8 cellular contexts compared by ENCODE assay signal in genomic region chr1:109618614-109619404, GRCh38. TPM values are rescaled to one million over a fixed set of nuclear protein-coding genes. Genes with fewer than 3 reads are reported as not detected.
DNase-seq lines count a peak whose midpoint lies in the region; ATAC-seq and TF ChIP-seq lines count a peak whose summit lies in the region.

No MANE protein-coding gene starts in this region.

- no peak overlapping the region for H2BK120ac ChIP-seq in trophoblast cell (ENCODE audit: insufficient read depth, low read length, poor library complexity)

- H3K4ac ChIP-seq in trophoblast cell (ENCODE audit: low read depth, low read length) = no peak overlapping the region

- peaks cover 18% of the 10 kb centered on the region for H3K79me1 ChIP-seq in trophoblast cell (ENCODE audit: low read length)

- no peaks in the 10 kb centered on the region for H3K9me3 ChIP-seq in trophoblast cell (ENCODE audit: insufficient read depth, low read depth, low read length)

- DNase-seq in GM06990 (ENCODE audit: extremely low read depth, insufficient read length) = no peak
- DNase-seq in OCI-M1 (lab: John Stamatoyannopoulos, UW) = peak; percentile 30
- DNase-seq in epithelial cell of prostate (ENCODE audit: low read depth, low spot score) = no peak
- no peak for DNase-seq in trophoblast cell
- DNase-seq in NOMO-1 treated with dmso at 0.1 percent for 144 hours (lab: John Stamatoyannopoulos, UW; ENCODE audit: unreplicated experiment) = no peak
- DNase-seq in NCI-H1694 (lab: John Stamatoyannopoulos, UW) = no peak

- H3K23ac ChIP-seq in trophoblast cell (ENCODE audit: low read length) = no peak overlapping the region

- H3K9ac ChIP-seq in trophoblast cell (ENCODE audit: low read length) = no peak overlapping the region

- no peaks in the 10 kb centered on the region for H3K27me3 ChIP-seq in GM06990 (replicated peaks; ENCODE audit: control insufficient read depth, insufficient read depth, low read length)
- no peaks in the 10 kb centered on the region for H3K27me3 ChIP-seq in trophoblast cell (ENCODE audit: insufficient read depth, low read length)

- no CpG with 5 or more reads among the region's 5 CpGs for WGBS in trophoblast cell (ENCODE audit: extremely low coverage, insufficient coverage, insufficient read length)

- ATAC-seq in GM21717 (IDR thresholded peaks at IDR 0.05; ENCODE audit: unreplicated experiment) = no peak
- ATAC-seq in HG03457 (IDR thresholded peaks at IDR 0.05; ENCODE audit: unreplicated experiment) = no peak

- TF ChIP-seq CTCF in GM06990 (IDR thresholded peaks at IDR 0.05; ENCODE audit: insufficient read depth, low read length, poor library complexity, severe bottlenecking) = no peak

- H3K4me3 ChIP-seq in GM06990 (replicated peaks; ENCODE audit: low read depth, low read length) (peak overlapping the region; percentile 73), trophoblast cell (ENCODE audit: low read depth, low read length) (no peak overlapping the region)

- no peak overlapping the region for H2BK12ac ChIP-seq in trophoblast cell (ENCODE audit: low read length)

- peak overlapping the region; percentile 82 for H3K4me2 ChIP-seq in trophoblast cell (ENCODE audit: low read length)

- H3K36me3 ChIP-seq in GM06990 (ENCODE audit: control insufficient read depth, insufficient read depth, low read length) (no peaks in the 10 kb centered on the region), trophoblast cell (ENCODE audit: control insufficient read depth in 1 of 2, insufficient read depth in 2 of 2, low read length in 2 of 2) (no peaks in the 10 kb centered on the region)

- peak overlapping the region; percentile 87 for H2AFZ ChIP-seq in trophoblast cell (ENCODE audit: insufficient read depth, low read length, poor library complexity)

- peak overlapping the region; percentile 91 for H4K8ac ChIP-seq in trophoblast cell (ENCODE audit: low read depth, low read length)

- peak overlapping the region; percentile 71 for H4K12ac ChIP-seq in trophoblast cell (ENCODE audit: low read depth, low read length)

- H3K4me1 ChIP-seq in trophoblast cell (ENCODE audit: control insufficient read depth in 1 of 2, insufficient read depth in 2 of 2, low read length in 2 of 2) = peaks cover 9 to 13% of the 10 kb centered on the region in 2 experiments

- H2BK5ac ChIP-seq in trophoblast cell (ENCODE audit: low read depth, low read length, poor library complexity) = no peak overlapping the region

- no peak overlapping the region for H3K18ac ChIP-seq in trophoblast cell (ENCODE audit: low read length)

- peak overlapping the region; percentile 19 for H4K91ac ChIP-seq in trophoblast cell (ENCODE audit: low read depth, low read length)

- H3K27ac ChIP-seq in epithelial cell of prostate = peak overlapping the region; percentile 65
- no peak overlapping the region for H3K27ac ChIP-seq in trophoblast cell (ENCODE audit: low read depth, low read length)

- peak overlapping the region; percentile 53 for H3K14ac ChIP-seq in trophoblast cell (ENCODE audit: low read length)

- H2AK5ac ChIP-seq in trophoblast cell (ENCODE audit: low read length) = peak overlapping the region; percentile 21

- H3K79me2 ChIP-seq in trophoblast cell (ENCODE audit: control insufficient read depth, insufficient read depth, low read length, poor library complexity) = peaks cover 9% of the 10 kb centered on the region

RNA-seq across cellular contexts. Expression of gene GNAT2, which starts 0.6 kb away (rescaled TPM):
- polyA plus RNA-seq in trophoblast cell (2013) = 0.04 TPM in 1 of 2 replicates, not detected in the other

RNA-seq across cellular contexts. Expression of gene AMPD2, which starts 0.8 kb away (rescaled TPM):
- 31.5 and 36.1 TPM in 2 replicates for polyA plus RNA-seq in trophoblast cell (2013)

RNA-seq across cellular contexts. Expression of gene GSTM4, which starts 37.1 kb away (rescaled TPM):
- polyA plus RNA-seq in trophoblast cell (2013) = 7.8 and 8.6 TPM in 2 replicates

RNA-seq across cellular contexts. Expression of gene GSTM2, which starts 49.0 kb away (rescaled TPM):
- polyA plus RNA-seq in trophoblast cell (2013) = 7.6 and 7.7 TPM in 2 replicates
